Comparison of ENCODE assay signal across 22 cellular contexts in genomic region chr5:139021346-139021745, GRCh38.
"Had no signal": no experiment of that assay in that cellular context is flagged by ENCODE, and none has a peak within 500 bp of the region (broad histone marks: within the 10 kb centered on the region; RNA-seq: fewer than 3 reads in every experiment).

No MANE protein-coding gene starts in this region.

- H3K4me3 ChIP-seq: body of pancreas, coronary artery, heart right ventricle had no signal

- H3K27me3 ChIP-seq: body of pancreas, heart right ventricle had no signal

- ATAC-seq: activated T-cell treated with anti-CD3 and anti-CD28 coated beads, Interleukin-2, amount 50 U/mL, for 4 hours; activated T-helper 17 cell treated with anti-CD3 and anti-CD28 coated beads, Interleukin-2, amount 50 U/mL, for 72 hours; body of pancreas; heart right ventricle; T-helper 17 cell had no signal

- H3K4me1 ChIP-seq: body of pancreas had no signal

- DNase-seq: activated CD4-positive, alpha-beta memory T cell treated with anti-CD3 and anti-CD28 coated beads, Interleukin-2, amount 10 ng/mL, durations not matched to agents 7 days and 5 days; activated CD4-positive, alpha-beta T cell treated with anti-CD3 and anti-CD28 coated beads for 1 hour; activated CD4-positive, alpha-beta T cell treated with anti-CD3 and anti-CD28 coated beads for 4 hours; activated CD4-positive, alpha-beta T cell treated with anti-CD3 and anti-CD28 coated beads, Interleukin-2, amount 10 ng/mL, durations not matched to agents 7 days and 5 days; activated CD4-positive, alpha-beta T cell treated with anti-CD3 and anti-CD28 coated beads, Interleukin-2, amount 50 U/mL, for 4 hours; activated CD4-positive, CD25-positive, alpha-beta regulatory T cell; activated effector memory CD4-positive, alpha-beta T cell treated with Interleukin-2 at 50 U/mL for 16 hours; activated gamma-delta T cell treated with Interleukin-2 at 50 U/mL for 16 hours; activated naive CD4-positive, alpha-beta T cell treated with anti-CD3 and anti-CD28 coated beads, Interleukin-2, amount 50 U/mL, for 16 hours; activated naive CD4-positive, alpha-beta T cell treated with Interleukin-2 at 50 U/mL for 16 hours; activated T-cell treated with anti-CD3 and anti-CD28 coated beads, Interleukin-2, amount 50 U/mL, for 4 hours; amniotic stem cell; anterior cingulate cortex; body of pancreas; central memory CD4-positive, alpha-beta T cell; effector CD8-positive, alpha-beta T cell; foreskin fibroblast; heart right ventricle; T-helper 1 cell; T-helper 17 cell had no signal

- H3K9me3 ChIP-seq: body of pancreas, heart right ventricle had no signal

- H3K27ac ChIP-seq: body of pancreas, heart right ventricle had no signal
